28 cellular contexts compared by ENCODE assay signal in genomic region chr10:82867056-82867455, GRCh38.
"Had no signal": no experiment of that assay in that cellular context is flagged by ENCODE, and none has a peak within 500 bp of the region (broad histone marks: within the 10 kb centered on the region; RNA-seq: fewer than 3 reads in every experiment).

No MANE protein-coding gene starts in this region.

- H3K27ac Mint-ChIP-seq: activated CD4-positive, alpha-beta T cell treated with anti-CD3 and anti-CD28 coated beads, Interleukin-2, amount 10 ng/mL, durations not matched to agents 7 days and 5 days; activated CD8-positive, alpha-beta memory T cell treated with anti-CD3 and anti-CD28 coated beads, Interleukin-2, amount 10 ng/mL, durations not matched to agents 7 days and 5 days; activated CD8-positive, alpha-beta T cell treated with anti-CD3 and anti-CD28 coated beads for 36 hours; activated naive CD4-positive, alpha-beta T cell treated with anti-CD3 and anti-CD28 coated beads, Interleukin-2, amount 50 U/mL, for 24 hours; effector memory CD8-positive, alpha-beta T cell; naive thymus-derived CD8-positive, alpha-beta T cell; progenitor cell of endocrine pancreas; stimulated activated naive B cell treated with anti-CD40 and anti-IgM and Interleukin-4, amounts not matched to agents 10 μg/mL and 1 μg/mL and 100 μg/mL, for 72 hours had no signal

- H3K9me3 ChIP-seq: ascending aorta, colonic mucosa, sigmoid colon, transverse colon, uterus had no signal

- H3K27me3 Mint-ChIP-seq: activated CD4-positive, alpha-beta T cell treated with anti-CD3 and anti-CD28 coated beads, Interleukin-2, amount 10 ng/mL, durations not matched to agents 7 days and 5 days; activated CD8-positive, alpha-beta memory T cell treated with anti-CD3 and anti-CD28 coated beads, Interleukin-2, amount 10 ng/mL, durations not matched to agents 7 days and 5 days; activated CD8-positive, alpha-beta T cell treated with anti-CD3 and anti-CD28 coated beads for 36 hours; activated naive CD4-positive, alpha-beta T cell treated with anti-CD3 and anti-CD28 coated beads, Interleukin-2, amount 50 U/mL, for 24 hours; central memory CD8-positive, alpha-beta T cell; effector memory CD8-positive, alpha-beta T cell; naive thymus-derived CD8-positive, alpha-beta T cell; progenitor cell of endocrine pancreas; stimulated activated naive B cell treated with anti-CD40 and anti-IgM and Interleukin-4, amounts not matched to agents 10 μg/mL and 1 μg/mL and 100 μg/mL, for 72 hours had no signal

- H3K36me3 Mint-ChIP-seq: activated CD8-positive, alpha-beta memory T cell treated with anti-CD3 and anti-CD28 coated beads, Interleukin-2, amount 10 ng/mL, durations not matched to agents 7 days and 5 days; activated naive CD4-positive, alpha-beta T cell treated with anti-CD3 and anti-CD28 coated beads, Interleukin-2, amount 50 U/mL, for 24 hours; naive thymus-derived CD8-positive, alpha-beta T cell; stimulated activated naive B cell treated with anti-CD40 and anti-IgM and Interleukin-4, amounts not matched to agents 10 μg/mL and 1 μg/mL and 100 μg/mL, for 72 hours had no signal

- ATAC-seq: activated CD4-positive, CD25-positive, alpha-beta regulatory T cell treated with anti-CD3 and anti-CD28 coated beads, Interleukin-2, amount 50 U/mL, for 24 hours; activated CD8-positive, alpha-beta memory T cell treated with anti-CD3 and anti-CD28 coated beads, Interleukin-2, amount 10 ng/mL, durations not matched to agents 7 days and 5 days; activated CD8-positive, alpha-beta T cell treated with anti-CD3 and anti-CD28 coated beads for 36 hours; effector memory CD8-positive, alpha-beta T cell; esophagus mucosa; left lobe of liver; naive thymus-derived CD8-positive, alpha-beta T cell; stimulated activated naive B cell treated with anti-CD40 and anti-IgM and Interleukin-4, amounts not matched to agents 10 μg/mL and 1 μg/mL and 100 μg/mL, for 72 hours had no signal

- FAIRE-seq: endothelial cell of umbilical vein, kidney had no signal

- H3K27ac ChIP-seq: ascending aorta, colonic mucosa, sigmoid colon, transverse colon, uterus, VCaP had no signal

- H3K4me1 ChIP-seq: ascending aorta, colonic mucosa, sigmoid colon, transverse colon, uterus had no signal

- H3K4me3 Mint-ChIP-seq: activated CD4-positive, alpha-beta T cell treated with anti-CD3 and anti-CD28 coated beads, Interleukin-2, amount 10 ng/mL, durations not matched to agents 7 days and 5 days; activated CD8-positive, alpha-beta memory T cell treated with anti-CD3 and anti-CD28 coated beads, Interleukin-2, amount 10 ng/mL, durations not matched to agents 7 days and 5 days; activated CD8-positive, alpha-beta T cell treated with anti-CD3 and anti-CD28 coated beads for 36 hours; activated naive CD4-positive, alpha-beta T cell treated with anti-CD3 and anti-CD28 coated beads, Interleukin-2, amount 50 U/mL, for 24 hours; central memory CD8-positive, alpha-beta T cell; effector memory CD8-positive, alpha-beta T cell; naive thymus-derived CD8-positive, alpha-beta T cell; stimulated activated naive B cell treated with anti-CD40 and anti-IgM and Interleukin-4, amounts not matched to agents 10 μg/mL and 1 μg/mL and 100 μg/mL, for 72 hours had no signal

- DNase-seq: activated CD4-positive, alpha-beta T cell treated with anti-CD3 and anti-CD28 coated beads, Interleukin-2, amount 10 ng/mL, durations not matched to agents 7 days and 5 days; activated CD8-positive, alpha-beta memory T cell treated with anti-CD3 and anti-CD28 coated beads, Interleukin-2, amount 10 ng/mL, durations not matched to agents 7 days and 5 days; activated CD8-positive, alpha-beta T cell treated with anti-CD3 and anti-CD28 coated beads for 36 hours; activated gamma-delta T cell; activated T-cell treated with anti-CD3 and anti-CD28 coated beads for 4 hours; colonic mucosa; dorsolateral prefrontal cortex; effector memory CD8-positive, alpha-beta T cell; foreskin melanocyte; kidney; naive thymus-derived CD8-positive, alpha-beta T cell; retina; sigmoid colon; stimulated activated CD4-positive, alpha-beta T cell treated with anti-CD3 and anti-CD28 coated beads, Interleukin-2, amount 100 ng/mL, for 48 hours; stimulated activated CD8-positive, alpha-beta memory T cell treated with anti-CD3 and anti-CD28 coated beads, Interleukin-4, amount 100 ng/mL, for 48 hours; stimulated activated naive B cell treated with anti-CD40 and anti-IgM and Interleukin-4, amounts not matched to agents 10 μg/mL and 1 μg/mL and 100 μg/mL, for 72 hours; transverse colon; uterus had no signal

- H3K36me3 ChIP-seq: ascending aorta, colonic mucosa, sigmoid colon, transverse colon, uterus had no signal

- H3K4me3 ChIP-seq: ascending aorta, colonic mucosa, dorsolateral prefrontal cortex, lung, sigmoid colon, transverse colon, uterus had no signal

- H3K4me1 Mint-ChIP-seq: activated CD4-positive, alpha-beta T cell treated with anti-CD3 and anti-CD28 coated beads, Interleukin-2, amount 10 ng/mL, durations not matched to agents 7 days and 5 days; activated CD8-positive, alpha-beta memory T cell treated with anti-CD3 and anti-CD28 coated beads, Interleukin-2, amount 10 ng/mL, durations not matched to agents 7 days and 5 days; activated naive CD4-positive, alpha-beta T cell treated with anti-CD3 and anti-CD28 coated beads, Interleukin-2, amount 50 U/mL, for 24 hours; central memory CD8-positive, alpha-beta T cell; naive thymus-derived CD8-positive, alpha-beta T cell; stimulated activated naive B cell treated with anti-CD40 and anti-IgM and Interleukin-4, amounts not matched to agents 10 μg/mL and 1 μg/mL and 100 μg/mL, for 72 hours had no signal

- H3K27me3 ChIP-seq: ascending aorta, colonic mucosa, dorsolateral prefrontal cortex, sigmoid colon, transverse colon, uterus had no signal
